Comparison of ENCODE assay signal across 18 cellular contexts in the genomic region with DNA sequence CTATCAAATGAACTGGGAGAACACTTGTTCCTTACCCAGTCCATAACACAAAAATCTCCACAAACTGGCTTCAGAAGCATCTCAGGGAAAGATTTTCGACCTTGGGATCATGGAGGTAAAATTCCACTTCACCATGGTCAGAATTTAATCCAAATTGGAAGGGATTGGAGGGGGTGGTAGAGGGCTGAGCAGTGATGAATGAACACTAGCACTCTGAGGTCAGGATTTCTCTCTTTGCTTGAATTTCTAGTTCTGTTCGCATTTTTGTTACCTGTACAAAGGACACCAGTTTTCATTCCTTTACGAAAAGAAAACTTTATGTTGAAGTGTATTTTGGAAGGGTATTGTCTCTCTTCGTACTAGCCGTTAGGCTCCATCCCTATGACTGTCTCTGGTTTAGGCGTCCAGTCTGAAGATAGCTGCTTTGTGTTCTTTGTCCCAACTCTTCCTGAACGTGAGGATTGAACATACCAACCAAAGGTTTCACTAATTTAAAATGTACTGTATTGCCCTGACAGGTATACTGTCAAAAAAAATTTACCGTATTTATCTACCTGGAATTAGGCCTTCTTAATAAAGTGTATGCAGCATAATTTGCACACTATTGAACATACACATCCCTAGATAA. TPM values are rescaled to one million over a fixed set of nuclear protein-coding genes. Genes with fewer than 3 reads are reported as not detected.
DNase-seq lines count a peak whose midpoint lies in the region; ATAC-seq and TF ChIP-seq lines count a peak whose summit lies in the region.
"Had no signal": no experiment of that assay in that cellular context is flagged by ENCODE, and none has a peak within 500 bp of the region (broad histone marks: within the 10 kb centered on the region; RNA-seq: fewer than 3 reads in every experiment).

No MANE protein-coding gene starts in this region.

- no peak for ATAC-seq in activated CD8-positive, alpha-beta T cell treated with anti-CD3 and anti-CD28 coated beads for 36 hours
- no peak for ATAC-seq in GM21526 (IDR thresholded peaks at IDR 0.05; ENCODE audit: low FRiP score, unreplicated experiment)
- ATAC-seq: HepG2 had no signal

- peak overlapping the region; percentile 99 for H3K27ac Mint-ChIP-seq in activated CD8-positive, alpha-beta T cell treated with anti-CD3 and anti-CD28 coated beads for 36 hours
- H3K27ac Mint-ChIP-seq: endodermal cell had no signal

- H3K27ac ChIP-seq in BLaER1: no peak overlapping the region
- H3K27ac ChIP-seq in mucosa of rectum (ENCODE audit: low read depth in 2 of 2, low read length in 2 of 2): peak overlapping the region in 1 of 2 donors; percentile 39
- H3K27ac ChIP-seq: ovary, SJSA1, tibial artery had no signal

- CTCF ChIA-PET in activated CD8-positive, alpha-beta T cell treated with anti-CD3 and anti-CD28 coated beads for 36 hours (lab: Charles Lee): interaction anchor here (1.4 to 1.5 kb wide), 2 partner anchors 32 to 45 kb away, joined by 3 read pairs; no protein-coding TSS in a partner anchor

- H3K36me3 ChIP-seq in BLaER1 (no peaks in the 10 kb centered on the region), mucosa of rectum (ENCODE audit: control insufficient read depth in 2 of 2, insufficient read depth in 2 of 2, low read length in 2 of 2) (no peaks in the 10 kb centered on the region)
- H3K36me3 ChIP-seq: ovary, SJSA1, tibial artery had no signal

- H3K27me3 ChIP-seq in BLaER1: no peaks in the 10 kb centered on the region
- no peaks in the 10 kb centered on the region for H3K27me3 ChIP-seq in mucosa of rectum (ENCODE audit: control insufficient read depth in 2 of 2, insufficient read depth in 2 of 2, low read length in 2 of 2)
- H3K27me3 ChIP-seq: ovary had no signal

- intact Hi-C loops in activated CD8-positive, alpha-beta T cell treated with anti-CD3 and anti-CD28 coated beads for 36 hours (cut with micrococcal nuclease): no loop called here

- H3K4me2 ChIP-seq in BLaER1: peak overlapping the region; percentile 69

- peaks cover 18% of the 10 kb centered on the region for H3K4me1 Mint-ChIP-seq in activated CD8-positive, alpha-beta T cell treated with anti-CD3 and anti-CD28 coated beads for 36 hours (ENCODE audit: low read depth)
- H3K4me1 Mint-ChIP-seq: endodermal cell had no signal

- peaks cover 34% of the 10 kb centered on the region for H3K36me3 Mint-ChIP-seq in activated CD8-positive, alpha-beta T cell treated with anti-CD3 and anti-CD28 coated beads for 36 hours (ENCODE audit: low read depth)

- DNase-seq in activated CD8-positive, alpha-beta T cell treated with anti-CD3 and anti-CD28 coated beads for 36 hours: no peak
- DNase-seq in HuH-7 (ENCODE audit: low spot score) (no peak), foreskin fibroblast (no peak), DMS79 treated with DMSO at 0.1 percent for 48 hours (lab: John Stamatoyannopoulos, UW) (no peak)
- DNase-seq: endodermal cell, foreskin melanocyte, mesenchymal stem cell, NCI-H1417, NCI-H2227 treated with DMSO at 0.1 percent for 48 hours, ovary, tibial artery had no signal

- POLR2A ChIA-PET in activated CD8-positive, alpha-beta T cell treated with anti-CD3 and anti-CD28 coated beads for 36 hours (lab: Charles Lee): interaction anchor here (0.7 to 3.4 kb wide), 5 partner anchors 7 to 27 kb away, joined by 4 to 14 read pairs (median 6); no protein-coding TSS in a partner anchor

- H3K9me3 Mint-ChIP-seq in activated CD8-positive, alpha-beta T cell treated with anti-CD3 and anti-CD28 coated beads for 36 hours: no peaks in the 10 kb centered on the region
- H3K9me3 Mint-ChIP-seq: endodermal cell had no signal

- TF ChIP-seq CTCF in activated CD8-positive, alpha-beta T cell treated with anti-CD3 and anti-CD28 coated beads for 36 hours (IDR thresholded peaks at IDR 0.05): no peak
- no peak for TF ChIP-seq CTCF in foreskin fibroblast (IDR thresholded peaks at IDR 0.05; ENCODE audit: low read depth, low read length)

- H3K9ac ChIP-seq in BLaER1 (no peak overlapping the region), mucosa of rectum (ENCODE audit: low read depth in 1 of 2, low read length in 2 of 2) (peak overlapping the region in 1 of 2 donors; percentile 14)

- H4K20me1 ChIP-seq in BLaER1: no peaks in the 10 kb centered on the region

- peaks cover 43% of the 10 kb centered on the region for H3K4me1 ChIP-seq in BLaER1
- no peaks in the 10 kb centered on the region for H3K4me1 ChIP-seq in mucosa of rectum (ENCODE audit: control insufficient read depth in 2 of 2, insufficient read depth in 2 of 2, low read length in 2 of 2)
- H3K4me1 ChIP-seq: SJSA1 had no signal

- H3K4me3 ChIP-seq in BLaER1: no peak overlapping the region
- peak overlapping the region; percentile 93 for H3K4me3 ChIP-seq in GM08714 (ENCODE audit: low read length)
- H3K4me3 ChIP-seq in mucosa of rectum (ENCODE audit: low read length in 2 of 2): peak overlapping the region; percentile 13 to 55
- H3K4me3 ChIP-seq in foreskin fibroblast (ENCODE audit: low read depth in 1 of 2, low read length in 2 of 2): no peak overlapping the region
- H3K4me3 ChIP-seq: ovary, SJSA1, tibial artery had no signal

- H3K9me3 ChIP-seq in BLaER1 (no peaks in the 10 kb centered on the region), mucosa of rectum (ENCODE audit: control insufficient read depth in 2 of 2, low read length in 2 of 2) (no peaks in the 10 kb centered on the region)
- H3K9me3 ChIP-seq: ovary, SJSA1, tibial artery had no signal

- H3K4me3 Mint-ChIP-seq in activated CD8-positive, alpha-beta T cell treated with anti-CD3 and anti-CD28 coated beads for 36 hours: peak overlapping the region; percentile 80
- H3K4me3 Mint-ChIP-seq: endodermal cell had no signal

- no peaks in the 10 kb centered on the region for H3K27me3 Mint-ChIP-seq in activated CD8-positive, alpha-beta T cell treated with anti-CD3 and anti-CD28 coated beads for 36 hours

RNA-seq across cellular contexts. Expression of a gene that starts 0.7 kb away (rescaled TPM):
- total RNA-seq in activated CD8-positive, alpha-beta T cell treated with anti-CD3 and anti-CD28 coated beads for 36 hours: 10 to 100 TPM; 83.2 to 86.8 TPM
- total RNA-seq: HepG2 had no signal

RNA-seq across cellular contexts. Expression of a gene that starts 8.1 kb away (rescaled TPM):
- total RNA-seq in activated CD8-positive, alpha-beta T cell treated with anti-CD3 and anti-CD28 coated beads for 36 hours: under 1 TPM; 0.34 TPM
- total RNA-seq: Daoy, endodermal cell, HepG2, SJSA1 had no signal

RNA-seq across cellular contexts. Expression of a gene that starts 58.6 kb away (rescaled TPM):
- total RNA-seq in activated CD8-positive, alpha-beta T cell treated with anti-CD3 and anti-CD28 coated beads for 36 hours: 1 to 10 TPM; 2.2 to 2.3 TPM
- total RNA-seq: Daoy, endodermal cell, HepG2, ovary, SJSA1 had no signal

Comparison
In these comparisons a context has a peak if more than half of its experiments do, and no peak if none do; other contexts are left out.
1. H3K4me3 ChIP-seq: peak in GM08714 (single experiment) and mucosa of rectum (2 of 2); none in BLaER1 (single experiment) and foreskin fibroblast (0 of 2).